In genomic region chr14:66001356-66001755, GRCh38 we compare ENCODE assay signal across 29 cellular contexts.
"Had no signal": no experiment of that assay in that cellular context is flagged by ENCODE, and none has a peak within 500 bp of the region (broad histone marks: within the 10 kb centered on the region; RNA-seq: fewer than 3 reads in every experiment).

No MANE protein-coding gene starts in this region.

- H3K4me3 ChIP-seq: adrenal gland, body of pancreas, coronary artery, dorsolateral prefrontal cortex had no signal

- H3K36me3 ChIP-seq: adrenal gland had no signal

- H3K9me3 Mint-ChIP-seq: activated naive CD4-positive, alpha-beta T cell treated with anti-CD3 and anti-CD28 coated beads, Interleukin-2, amount 50 U/mL, for 24 hours; central memory CD8-positive, alpha-beta T cell had no signal

- H3K9me3 ChIP-seq: body of pancreas had no signal

- H3K4me1 Mint-ChIP-seq: activated CD4-positive, alpha-beta T cell treated with anti-CD3 and anti-CD28 coated beads for 36 hours; activated CD4-positive, alpha-beta T cell treated with anti-CD3 and anti-CD28 coated beads, Interleukin-2, amount 10 ng/mL, durations not matched to agents 24 days and 14 days; activated CD8-positive, alpha-beta memory T cell treated with anti-CD3 and anti-CD28 coated beads, Interleukin-2, amount 10 ng/mL, durations not matched to agents 7 days and 5 days; activated naive CD4-positive, alpha-beta T cell treated with anti-CD3 and anti-CD28 coated beads, Interleukin-2, amount 50 U/mL, for 24 hours; activated naive CD8-positive, alpha-beta T cell treated with anti-CD3 and anti-CD28 coated beads for 36 hours; activated naive CD8-positive, alpha-beta T cell treated with anti-CD3 and anti-CD28 coated beads, Interleukin-2, amount 50 U/mL, for 24 hours; central memory CD8-positive, alpha-beta T cell had no signal

- H3K4me1 ChIP-seq: adrenal gland, body of pancreas had no signal

- H3K27me3 ChIP-seq: adrenal gland, body of pancreas had no signal

- H3K27ac ChIP-seq: adrenal gland, body of pancreas, coronary artery, dorsolateral prefrontal cortex had no signal

- ATAC-seq: activated CD4-positive, alpha-beta T cell treated with anti-CD3 and anti-CD28 coated beads for 36 hours; activated CD8-positive, alpha-beta memory T cell treated with anti-CD3 and anti-CD28 coated beads, Interleukin-2, amount 10 ng/mL, durations not matched to agents 7 days and 5 days; activated CD8-positive, alpha-beta T cell treated with anti-CD3 and anti-CD28 coated beads, Interleukin-2, amount 10 ng/mL, durations not matched to agents 7 days and 5 days; activated naive CD8-positive, alpha-beta T cell treated with anti-CD3 and anti-CD28 coated beads, Interleukin-2, amount 50 U/mL, for 24 hours; body of pancreas had no signal

- H3K27ac Mint-ChIP-seq: activated CD4-positive, alpha-beta memory T cell treated with anti-CD3 and anti-CD28 coated beads for 36 hours; activated CD4-positive, alpha-beta T cell treated with anti-CD3 and anti-CD28 coated beads for 36 hours; activated CD4-positive, alpha-beta T cell treated with anti-CD3 and anti-CD28 coated beads, Interleukin-2, amount 10 ng/mL, durations not matched to agents 24 days and 14 days; activated CD8-positive, alpha-beta memory T cell treated with anti-CD3 and anti-CD28 coated beads, Interleukin-2, amount 10 ng/mL, durations not matched to agents 7 days and 5 days; activated CD8-positive, alpha-beta T cell treated with anti-CD3 and anti-CD28 coated beads, Interleukin-2, amount 10 ng/mL, durations not matched to agents 7 days and 5 days; activated naive CD4-positive, alpha-beta T cell treated with anti-CD3 and anti-CD28 coated beads for 36 hours; activated naive CD4-positive, alpha-beta T cell treated with anti-CD3 and anti-CD28 coated beads, Interleukin-2, amount 50 U/mL, for 24 hours; activated naive CD8-positive, alpha-beta T cell treated with anti-CD3 and anti-CD28 coated beads for 36 hours; activated naive CD8-positive, alpha-beta T cell treated with anti-CD3 and anti-CD28 coated beads, Interleukin-2, amount 50 U/mL, for 24 hours; activated T-helper 1 cell treated with anti-CD3 and anti-CD28 coated beads, Interleukin-12 subunit alpha, Interleukin-12 subunit beta, Interleukin-2, Interleukin-4 antibody, amounts not matched to agents 30 ng/mL and 10 ng/mL and 1 ng/mL, durations not matched to agents 14 hours and 24 hours and 36 hours; activated T-helper 2 cell treated with anti-CD3 and anti-CD28 coated beads, Interferon-gamma antibody, Interleukin-2, Interleukin-4, amounts not matched to agents 10 μg/mL and 5 μg/mL and 100 μg/mL, durations not matched to agents 14 hours and 24 hours and 36 hours; dendritic cell treated with granulocyte-macrophage colony-stimulating factor and Interleukin-4, amounts not matched to agents 40 ng/mL and 50 ng/mL, for 4 days had no signal

- DNase-seq: activated CD4-positive, alpha-beta memory T cell treated with anti-CD3 and anti-CD28 coated beads for 36 hours; activated CD4-positive, alpha-beta T cell treated with anti-CD3 and anti-CD28 coated beads for 36 hours; activated CD4-positive, alpha-beta T cell treated with anti-CD3 and anti-CD28 coated beads, Interleukin-2, amount 10 ng/mL, durations not matched to agents 24 days and 14 days; activated CD4-positive, CD25-positive, alpha-beta regulatory T cell; activated CD4-positive, CD25-positive, alpha-beta regulatory T cell treated with anti-CD3 and anti-CD28 coated beads, Interleukin-2, amount 50 U/mL, for 72 hours; activated CD8-positive, alpha-beta memory T cell treated with anti-CD3 and anti-CD28 coated beads, Interleukin-2, amount 10 ng/mL, durations not matched to agents 7 days and 5 days; activated CD8-positive, alpha-beta memory T cell treated with anti-CD3 and anti-CD28 coated beads, Interleukin-2, amount 50 U/mL, for 4 hours; activated CD8-positive, alpha-beta T cell treated with anti-CD3 and anti-CD28 coated beads, Interleukin-2, amount 10 ng/mL, durations not matched to agents 7 days and 5 days; activated effector memory CD4-positive, alpha-beta T cell treated with anti-CD3 and anti-CD28 coated beads, Interleukin-2, amount 50 U/mL, for 16 hours; activated naive CD4-positive, alpha-beta T cell treated with anti-CD3 and anti-CD28 coated beads for 36 hours; activated naive CD8-positive, alpha-beta T cell treated with anti-CD3 and anti-CD28 coated beads for 36 hours; activated naive CD8-positive, alpha-beta T cell treated with anti-CD3 and anti-CD28 coated beads, Interleukin-2, amount 50 U/mL, for 24 hours; activated T-cell treated with anti-CD3 and anti-CD28 coated beads, Interleukin-2, amount 50 U/mL, for 1 hour; activated T-cell treated with anti-CD3 and anti-CD28 coated beads, Interleukin-2, amount 50 U/mL, for 48 hours; adrenal gland; amygdala; aorta; body of pancreas; dorsolateral prefrontal cortex; effector memory CD4-positive, alpha-beta T cell; foreskin fibroblast; head of caudate nucleus; T-helper 2 cell had no signal

- H3K4me3 Mint-ChIP-seq: activated CD4-positive, alpha-beta memory T cell treated with anti-CD3 and anti-CD28 coated beads for 36 hours; activated CD4-positive, alpha-beta T cell treated with anti-CD3 and anti-CD28 coated beads for 36 hours; activated CD4-positive, alpha-beta T cell treated with anti-CD3 and anti-CD28 coated beads, Interleukin-2, amount 10 ng/mL, durations not matched to agents 24 days and 14 days; activated CD8-positive, alpha-beta memory T cell treated with anti-CD3 and anti-CD28 coated beads, Interleukin-2, amount 10 ng/mL, durations not matched to agents 7 days and 5 days; activated CD8-positive, alpha-beta T cell treated with anti-CD3 and anti-CD28 coated beads, Interleukin-2, amount 10 ng/mL, durations not matched to agents 7 days and 5 days; activated naive CD4-positive, alpha-beta T cell treated with anti-CD3 and anti-CD28 coated beads for 36 hours; activated naive CD4-positive, alpha-beta T cell treated with anti-CD3 and anti-CD28 coated beads, Interleukin-2, amount 50 U/mL, for 24 hours; activated naive CD8-positive, alpha-beta T cell treated with anti-CD3 and anti-CD28 coated beads for 36 hours; activated naive CD8-positive, alpha-beta T cell treated with anti-CD3 and anti-CD28 coated beads, Interleukin-2, amount 50 U/mL, for 24 hours; activated T-helper 1 cell treated with anti-CD3 and anti-CD28 coated beads, Interleukin-12 subunit alpha, Interleukin-12 subunit beta, Interleukin-2, Interleukin-4 antibody, amounts not matched to agents 30 ng/mL and 10 ng/mL and 1 ng/mL, durations not matched to agents 14 hours and 24 hours and 36 hours; central memory CD8-positive, alpha-beta T cell; dendritic cell treated with granulocyte-macrophage colony-stimulating factor and Interleukin-4, amounts not matched to agents 40 ng/mL and 50 ng/mL, for 4 days had no signal

- H3K27me3 Mint-ChIP-seq: activated CD4-positive, alpha-beta memory T cell treated with anti-CD3 and anti-CD28 coated beads for 36 hours; activated naive CD8-positive, alpha-beta T cell treated with anti-CD3 and anti-CD28 coated beads for 36 hours; dendritic cell treated with granulocyte-macrophage colony-stimulating factor and Interleukin-4, amounts not matched to agents 40 ng/mL and 50 ng/mL, for 4 days had no signal
